Comparison of ENCODE assay signal across 8 cellular contexts in the genomic region with DNA sequence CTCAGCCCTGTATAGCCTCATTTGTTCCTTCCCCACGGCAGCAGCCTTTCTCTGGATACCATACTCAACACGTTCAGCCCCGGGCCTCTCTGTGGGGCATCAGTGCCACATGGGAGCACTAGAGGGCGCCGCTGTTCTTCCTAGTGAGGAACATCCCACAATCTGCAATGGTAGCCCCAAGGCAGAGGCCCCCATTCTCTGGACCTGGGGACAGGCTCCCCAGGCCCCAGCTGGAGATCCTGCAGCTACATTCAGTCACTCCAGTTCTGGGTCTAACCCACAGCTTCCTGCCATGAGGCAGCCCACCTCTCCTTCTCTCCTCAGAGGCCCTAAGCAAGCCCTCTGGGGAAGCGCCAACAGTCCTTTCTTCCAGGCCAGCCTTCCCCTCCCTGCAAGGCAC. TPM values are rescaled to one million over a fixed set of nuclear protein-coding genes. Genes with fewer than 3 reads are reported as not detected.
DNase-seq lines count a peak whose midpoint lies in the region; ATAC-seq and TF ChIP-seq lines count a peak whose summit lies in the region.

No MANE protein-coding gene starts in this region.

- H3K4me3 Mint-ChIP-seq in activated CD8-positive, alpha-beta T cell treated with anti-CD3 and anti-CD28 coated beads for 36 hours = no peak overlapping the region

- no peak overlapping the region for H4K5ac ChIP-seq in mesendoderm (ENCODE audit: low read length)

- intact Hi-C loops in activated CD8-positive, alpha-beta T cell treated with anti-CD3 and anti-CD28 coated beads for 36 hours (cut with micrococcal nuclease) = loop anchor here (2.0 kb wide), 1 partner anchor 77 kb away; no protein-coding TSS in a partner anchor

- H3K79me1 ChIP-seq in mesendoderm (ENCODE audit: low read length) = peaks cover 2% of the 10 kb centered on the region

- peaks cover 12 to 70% (median 32%) of the 10 kb centered on the region in 11 experiments; a peak in 20 of 22 replicates for H3K36me3 ChIP-seq in BLaER1 treated with 17β-estradiol and CSF1 and Interleukin-3, amounts not matched to agents 10 nM and 100 nM
- H3K36me3 ChIP-seq in mesendoderm (ENCODE audit: control insufficient read depth, insufficient read depth, low read length) = no peaks in the 10 kb centered on the region

- H3K27me3 ChIP-seq in BLaER1 treated with 17β-estradiol and CSF1 and Interleukin-3, amounts not matched to agents 10 nM and 100 nM = no peaks in the 10 kb centered on the region
- no peaks in the 10 kb centered on the region for H3K27me3 ChIP-seq in mesendoderm (ENCODE audit: insufficient read depth, low read length, poor library complexity)

- no CpG with 5 or more reads among the region's 6 CpGs for WGBS in mesendoderm (ENCODE audit: extremely low coverage, insufficient coverage, low lambda C conversion rate)

- H3K4me3 ChIP-seq in BLaER1 treated with 17β-estradiol and CSF1 and Interleukin-3, amounts not matched to agents 10 nM and 100 nM = no peak overlapping the region
- no peak overlapping the region for H3K4me3 ChIP-seq in mesendoderm (ENCODE audit: low read length)

- H3K27me3 Mint-ChIP-seq in activated CD8-positive, alpha-beta T cell treated with anti-CD3 and anti-CD28 coated beads for 36 hours = no peaks in the 10 kb centered on the region

- H2BK15ac ChIP-seq in mesendoderm (replicated peaks; ENCODE audit: low read depth) = no peak overlapping the region

- ATAC-seq in GM19043 (IDR thresholded peaks at IDR 0.05; ENCODE audit: low read depth, unreplicated experiment) = peak; percentile 87
- peak; percentile 85 for ATAC-seq in HG03280 (IDR thresholded peaks at IDR 0.05; ENCODE audit: unreplicated experiment)
- peak; percentile 99 for ATAC-seq in activated CD8-positive, alpha-beta T cell treated with anti-CD3 and anti-CD28 coated beads for 36 hours

- no peak overlapping the region for H3K4ac ChIP-seq in mesendoderm (ENCODE audit: low read depth, low read length)

- peak; percentile 46 for DNase-seq in NCI-H774 (lab: John Stamatoyannopoulos, UW)
- DNase-seq in activated CD8-positive, alpha-beta T cell treated with anti-CD3 and anti-CD28 coated beads for 36 hours = peak; percentile 93
- peak; percentile 64 for DNase-seq in effector CD8-positive, alpha-beta T cell (lab: John Stamatoyannopoulos, UW)
- DNase-seq in mesendoderm = peak; percentile 83
- DNase-seq in stimulated activated CD8-positive, alpha-beta memory T cell treated with anti-CD3 and anti-CD28 coated beads, Interleukin-15, amount 100 ng/mL, for 48 hours (ENCODE audit: low read depth in 2 of 2) = peak; percentile 57 to 67

- H3K9me3 Mint-ChIP-seq in activated CD8-positive, alpha-beta T cell treated with anti-CD3 and anti-CD28 coated beads for 36 hours = no peaks in the 10 kb centered on the region

- H3K18ac ChIP-seq in mesendoderm (ENCODE audit: low read length) = no peak overlapping the region

- no peak overlapping the region for H2BK5ac ChIP-seq in mesendoderm (ENCODE audit: low read length)

- no peak overlapping the region for H4K8ac ChIP-seq in mesendoderm (ENCODE audit: low read depth, low read length)

- H3K23ac ChIP-seq in mesendoderm (ENCODE audit: low read length) = no peak overlapping the region

- no peak overlapping the region; a peak in 1 of 22 replicates for H3K9ac ChIP-seq in BLaER1 treated with 17β-estradiol and CSF1 and Interleukin-3, amounts not matched to agents 10 nM and 100 nM
- H3K9ac ChIP-seq in mesendoderm (ENCODE audit: low read length) = no peak overlapping the region

- POLR2A ChIA-PET in activated CD8-positive, alpha-beta T cell treated with anti-CD3 and anti-CD28 coated beads for 36 hours (lab: Charles Lee) = interaction anchor here (1.2 kb wide), 1 partner anchor 92 kb away, joined by 3 read pairs; no protein-coding TSS in a partner anchor

- H3K4me1 Mint-ChIP-seq in activated CD8-positive, alpha-beta T cell treated with anti-CD3 and anti-CD28 coated beads for 36 hours (ENCODE audit: low read depth) = no peaks in the 10 kb centered on the region

- H3K4me1 ChIP-seq in BLaER1 treated with 17β-estradiol and CSF1 and Interleukin-3, amounts not matched to agents 10 nM and 100 nM = peaks cover 10 to 65% (median 44%) of the 10 kb centered on the region in 10 experiments
- peaks cover 2% of the 10 kb centered on the region for H3K4me1 ChIP-seq in mesendoderm (ENCODE audit: control insufficient read depth, low read depth, low read length)

- peak overlapping the region in 1 of 11 experiments; percentile 26; a peak in 1 of 22 replicates for H3K27ac ChIP-seq in BLaER1 treated with 17β-estradiol and CSF1 and Interleukin-3, amounts not matched to agents 10 nM and 100 nM
- H3K27ac ChIP-seq in mesendoderm (ENCODE audit: low read depth, low read length) = no peak overlapping the region

- H2AK5ac ChIP-seq in mesendoderm (ENCODE audit: low read length) = no peak overlapping the region

- CTCF ChIA-PET in activated CD8-positive, alpha-beta T cell treated with anti-CD3 and anti-CD28 coated beads for 36 hours (lab: Charles Lee) = interaction anchor here (0.6 to 7.9 kb wide), 27 partner anchors 9 to 127 kb away, joined by 3 to 90 read pairs (median 4); partner anchors contain the start of genes RAB11FIP5 and SFXN5

- no peaks in the 10 kb centered on the region for H3K79me2 ChIP-seq in mesendoderm (ENCODE audit: control insufficient read depth, insufficient read depth, low read length)

- H3K9me3 ChIP-seq in BLaER1 treated with 17β-estradiol and CSF1 and Interleukin-3, amounts not matched to agents 10 nM and 100 nM (replicated peaks in 1 of 11) = no peaks in the 10 kb centered on the region

- peak; percentile 92 for TF ChIP-seq CTCF in activated CD8-positive, alpha-beta T cell treated with anti-CD3 and anti-CD28 coated beads for 36 hours (IDR thresholded peaks at IDR 0.05)

- H3K36me3 Mint-ChIP-seq in activated CD8-positive, alpha-beta T cell treated with anti-CD3 and anti-CD28 coated beads for 36 hours (ENCODE audit: low read depth) = no peaks in the 10 kb centered on the region

- H3K4me2 ChIP-seq in BLaER1 treated with 17β-estradiol and CSF1 and Interleukin-3, amounts not matched to agents 10 nM and 100 nM = peak overlapping the region in 7 of 11 experiments; percentile 9 to 64 (median 58); a peak in 12 of 22 replicates
- no peak overlapping the region for H3K4me2 ChIP-seq in mesendoderm (ENCODE audit: low read length)

- H2BK120ac ChIP-seq in mesendoderm (ENCODE audit: low read depth, low read length) = no peak overlapping the region

- no peak overlapping the region for H3K56ac ChIP-seq in mesendoderm (ENCODE audit: low read length)

- H4K20me1 ChIP-seq in BLaER1 treated with 17β-estradiol and CSF1 and Interleukin-3, amounts not matched to agents 10 nM and 100 nM = peaks cover 11 to 99% (median 74%) of the 10 kb centered on the region in 11 experiments; a peak in 19 of 22 replicates

- H3K27ac Mint-ChIP-seq in activated CD8-positive, alpha-beta T cell treated with anti-CD3 and anti-CD28 coated beads for 36 hours = no peak overlapping the region

RNA-seq across cellular contexts. Expression of gene SFXN5, which starts 14.2 kb away (rescaled TPM):
- 1 to 10 TPM; 7.4 to 9.6 TPM for total RNA-seq in activated CD8-positive, alpha-beta T cell treated with anti-CD3 and anti-CD28 coated beads for 36 hours
- 20.2 TPM for polyA plus RNA-seq in mesendoderm (2013, experiment 1 of 2)
- polyA plus RNA-seq in mesendoderm (2013, experiment 2 of 2) = 18.2 TPM

RNA-seq across cellular contexts. Expression of gene RAB11FIP5, which starts 27.1 kb away (rescaled TPM):
- total RNA-seq in activated CD8-positive, alpha-beta T cell treated with anti-CD3 and anti-CD28 coated beads for 36 hours = 1 to 10 TPM; 9.0 to 9.7 TPM
- 4.4 TPM for polyA plus RNA-seq in mesendoderm (2013, experiment 1 of 2)
- 4.5 TPM for polyA plus RNA-seq in mesendoderm (2013, experiment 2 of 2)
